ENCODE assay signal across 23 cellular contexts in the genomic region with DNA sequence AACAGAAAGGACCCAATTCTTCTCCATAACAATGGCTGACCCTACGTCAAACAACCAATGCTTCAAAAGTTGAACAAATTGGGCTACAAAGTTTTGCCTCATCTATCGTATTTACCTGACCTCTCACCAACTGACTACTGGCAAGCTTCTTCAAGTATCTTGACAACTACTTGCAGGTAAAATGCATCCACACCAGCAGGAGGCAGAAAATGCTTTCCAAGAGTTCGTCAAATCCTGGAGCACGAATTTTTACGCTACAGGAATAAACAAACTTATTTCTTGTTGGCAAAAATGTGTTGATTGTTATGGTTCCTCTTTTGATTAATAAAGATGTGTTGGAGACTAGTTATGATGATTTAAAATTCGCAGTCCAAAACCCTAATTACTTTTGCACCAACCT. TPM values are rescaled to one million over a fixed set of nuclear protein-coding genes. Genes with fewer than 3 reads are reported as not detected.
A peak's percentile ranks its signal among the peaks of the same experiment; 100 is the strongest.
DNase-seq lines count a peak whose midpoint lies in the region; ATAC-seq, FAIRE-seq and TF ChIP-seq lines count a peak whose summit lies in the region.
"Had no signal": no experiment of that assay in that cellular context is flagged by ENCODE, and none has a peak within 500 bp of the region (broad histone marks: within the 10 kb centered on the region; RNA-seq: fewer than 3 reads in every experiment).

No MANE protein-coding gene starts in this region.

- H3K27me3 ChIP-seq in Loucy (ENCODE audit: insufficient read depth, low read length, poor library complexity, severe bottlenecking) (no peaks in the 10 kb centered on the region), foreskin keratinocyte (no peaks in the 10 kb centered on the region)

- TF ChIP-seq CTCF in D721Med (IDR thresholded peaks at IDR 0.05; ENCODE audit: insufficient read depth, missing control alignments) (peak; percentile 3), Loucy (conservative IDR thresholded peaks at IDR 0.05; ENCODE audit: low read length) (peak; percentile 34), choroid plexus epithelial cell (conservative IDR thresholded peaks at IDR 0.05; ENCODE audit: low read depth, low read length) (peak; percentile 4), foreskin keratinocyte (conservative IDR thresholded peaks at IDR 0.05) (peak; percentile 31)

- no peaks in the 10 kb centered on the region for H3K79me2 ChIP-seq in Loucy (ENCODE audit: insufficient read depth, low read length)

- H3K9ac ChIP-seq in Loucy (ENCODE audit: low read depth, low read length, poor library complexity, severe bottlenecking), result no peak overlapping the region

- ATAC-seq in foreskin keratinocyte (no peak), HG03520 (IDR thresholded peaks at IDR 0.05; ENCODE audit: unreplicated experiment) (no peak)
- ATAC-seq: Panc1, T-cell had no signal

- DNase-seq in D721Med (ENCODE audit: insufficient read length, low spot score), result no peak
- DNase-seq in choroid plexus epithelial cell (ENCODE audit: low read depth), result no peak
- no peak for DNase-seq in foreskin keratinocyte
- no peak for DNase-seq in epidermal melanocyte (ENCODE audit: insufficient read length, low spot score)
- DNase-seq in NCI-H345 treated with DMSO at 0.1 percent for 48 hours (lab: John Stamatoyannopoulos, UW; ENCODE audit: unreplicated experiment), result no peak
- DNase-seq: CD4-positive, CD25-positive, alpha-beta regulatory T cell; GDM1; H7; NCI-H1092 treated with DMSO at 0.1 percent for 48 hours; NCI-H1436 treated with DMSO at 0.1 percent for 48 hours; NCI-H187 treated with DMSO at 0.1 percent for 48 hours; NCI-H2107; NCI-H446 treated with DMSO at 0.1 percent for 48 hours; NCI-H526; NCI-H82; NK-92 treated with Interleukin-12 subunit alpha and Interleukin-12 subunit beta, amount 100 ng/mL, for 24 hours; SHP77; T-cell had no signal

- H3K9me3 ChIP-seq in Loucy (ENCODE audit: insufficient read depth, low read depth, low read length), result no peaks in the 10 kb centered on the region

- H4K20me1 ChIP-seq in Loucy (ENCODE audit: insufficient read depth, low read length, poor library complexity, severe bottlenecking), result no peaks in the 10 kb centered on the region

- H3K4me3 ChIP-seq in Loucy (ENCODE audit: low read length, poor library complexity, severe bottlenecking), result no peak overlapping the region
- no peak overlapping the region for H3K4me3 ChIP-seq in choroid plexus epithelial cell (ENCODE audit: low read depth, low read length)

- H3K9me2 ChIP-seq in Loucy (replicated peaks; ENCODE audit: low read depth, low read length), result no peaks in the 10 kb centered on the region

- no peaks in the 10 kb centered on the region for H3F3A ChIP-seq in Loucy (ENCODE audit: low read depth)

- no peaks in the 10 kb centered on the region for H3K36me3 ChIP-seq in Loucy (ENCODE audit: insufficient read depth, low read length)

- H3K27ac ChIP-seq in foreskin keratinocyte, result no peak overlapping the region
- H3K27ac ChIP-seq: RWPE1 had no signal

- no peak overlapping the region for H3K4me2 ChIP-seq in Loucy (ENCODE audit: low read depth, low read length, poor library complexity, severe bottlenecking)

- H3K4me1 ChIP-seq in Loucy (ENCODE audit: insufficient read depth, low read length, poor library complexity, severe bottlenecking) (no peaks in the 10 kb centered on the region), foreskin keratinocyte (peaks cover 4% of the 10 kb centered on the region)

- no peak overlapping the region for H2AFZ ChIP-seq in Loucy (ENCODE audit: low read length)

- no peak for FAIRE-seq in D721Med (lab: Jason Lieb, UNC)
- FAIRE-seq: GM12892 had no signal

RNA-seq across cellular contexts. Expression of gene GAB1, which starts 6.7 kb away (rescaled TPM):
- total RNA-seq in foreskin keratinocyte, result 10.4 and 12.8 TPM in 2 replicates
- polyA plus RNA-seq in foreskin keratinocyte, result 1.3 and 1.8 TPM in 2 replicates
- polyA plus RNA-seq: CD4-positive, CD25-positive, alpha-beta regulatory T cell had no signal
